In genomic region chr3:9933561-9934234, GRCh38 we compare ENCODE assay signal across 8 cellular contexts. TPM values are rescaled to one million over a fixed set of nuclear protein-coding genes. Genes with fewer than 3 reads are reported as not detected.
A peak's percentile ranks its signal among the peaks of the same experiment; 100 is the strongest.
DNase-seq lines count a peak whose midpoint lies in the region; ATAC-seq, FAIRE-seq and TF ChIP-seq lines count a peak whose summit lies in the region.

A gene with protein sequence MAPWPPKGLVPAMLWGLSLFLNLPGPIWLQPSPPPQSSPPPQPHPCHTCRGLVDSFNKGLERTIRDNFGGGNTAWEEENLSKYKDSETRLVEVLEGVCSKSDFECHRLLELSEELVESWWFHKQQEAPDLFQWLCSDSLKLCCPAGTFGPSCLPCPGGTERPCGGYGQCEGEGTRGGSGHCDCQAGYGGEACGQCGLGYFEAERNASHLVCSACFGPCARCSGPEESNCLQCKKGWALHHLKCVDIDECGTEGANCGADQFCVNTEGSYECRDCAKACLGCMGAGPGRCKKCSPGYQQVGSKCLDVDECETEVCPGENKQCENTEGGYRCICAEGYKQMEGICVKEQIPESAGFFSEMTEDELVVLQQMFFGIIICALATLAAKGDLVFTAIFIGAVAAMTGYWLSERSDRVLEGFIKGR (plus strand): TSS chr3:9933834. CDS start chr3:9934439, 605 bp downstream.

- TF ChIP-seq POLR2A in body of pancreas (IDR thresholded peaks at IDR 0.05), result peak; percentile 85 to 89 (median 88)
- TF ChIP-seq POLR2A in sigmoid colon (IDR thresholded peaks at IDR 0.05), result peak; percentile 74 to 86

- ATAC-seq in HG02981 (IDR thresholded peaks at IDR 0.05; ENCODE audit: unreplicated experiment) (peak; percentile 80), body of pancreas (peak; percentile 93)

- H3K9me3 ChIP-seq in body of pancreas (no peaks in the 10 kb centered on the region), iPS DF 6.9 (ENCODE audit: control insufficient read depth, insufficient read depth, low read length) (no peaks in the 10 kb centered on the region), sigmoid colon (no peaks in the 10 kb centered on the region)

- no peaks in the 10 kb centered on the region for H3K27me3 ChIP-seq in body of pancreas
- no peaks in the 10 kb centered on the region for H3K27me3 ChIP-seq in iPS DF 6.9 (ENCODE audit: control insufficient read depth, insufficient read depth, low read length)
- no peaks in the 10 kb centered on the region for H3K27me3 ChIP-seq in sigmoid colon

- H3K4me1 ChIP-seq in body of pancreas (peaks cover 35% of the 10 kb centered on the region), iPS DF 6.9 (ENCODE audit: control insufficient read depth, insufficient read depth, low read length) (0 out of 2 replicates have a peak, but pooled peaks cover 2% of the 10 kb centered on the region), sigmoid colon (peaks cover 0 to 40% (median 35%) of the 10 kb centered on the region in 4 donors)

- H3K4me3 ChIP-seq in body of pancreas, result peak within 1 kb of the TSS; percentile 43 to 50
- H3K4me3 ChIP-seq in iPS DF 6.9 (ENCODE audit: low read length), result peak within 1 kb of the TSS; percentile 80; the same call in 1 of the 2 replicates
- peak within 1 kb of the TSS; percentile 57 to 80 (median 62) for H3K4me3 ChIP-seq in sigmoid colon

- no peak for TF ChIP-seq EP300 in sigmoid colon (IDR thresholded peaks at IDR 0.05)

- H3K27ac ChIP-seq in body of pancreas (peak within 1 kb of the TSS; percentile 77 to 97 (median 90)), iPS DF 6.9 (ENCODE audit: low read length) (no peak within 1 kb of the TSS), sigmoid colon (peak within 1 kb of the TSS; percentile 94 to 99 (median 96))

- 0% methylated on average over 10 to 50 of the region's 50 CpGs for WGBS in body of pancreas, 2 donors
- no CpG with 5 or more reads among the region's 50 CpGs for WGBS in iPS DF 6.9 (ENCODE audit: insufficient coverage, insufficient read length)
- 0% methylated on average over 50 of the region's 50 CpGs for WGBS in sigmoid colon, 2 donors

- no peaks in the 10 kb centered on the region for H3K36me3 ChIP-seq in body of pancreas (replicated peaks in 1 of 2; ENCODE audit: insufficient read depth in 1 of 2, low read depth in 2 of 2)
- no peaks in the 10 kb centered on the region for H3K36me3 ChIP-seq in iPS DF 6.9 (ENCODE audit: control insufficient read depth, insufficient read depth, low read length)
- peaks cover 6 to 47% (median 28%) of the 10 kb centered on the region in 4 donors for H3K36me3 ChIP-seq in sigmoid colon

- intact Hi-C loops in body of pancreas (cut with DNase I) (no loop called here), sigmoid colon (cut with DNase I) (loop anchor here (1.0 to 5.0 kb wide), 6 partner anchors 13 to 209 kb away; partner anchors contain the start of genes BRK1, BRPF1, FANCD2 and IL17RC)

- FAIRE-seq in TTC549 (lab: Jason Lieb, UNC), result peak; percentile 7

- TF ChIP-seq CTCF in body of pancreas (IDR thresholded peaks at IDR 0.05) (no peak), sigmoid colon (IDR thresholded peaks at IDR 0.05) (no peak)

- peak; percentile 83 for DNase-seq in NCI-H1436 (lab: John Stamatoyannopoulos, UW)
- no peak for DNase-seq in NCI-H1436 treated with DMSO at 0.1 percent for 48 hours (lab: John Stamatoyannopoulos, UW)
- DNase-seq in NCI-H2107 (lab: John Stamatoyannopoulos, UW), result peak; percentile 62
- peak; percentile 97 to 98 (median 97) for DNase-seq in body of pancreas
- no peak for DNase-seq in iPS DF 6.9 (ENCODE audit: low read depth, low spot score)
- DNase-seq in sigmoid colon, result peak; percentile 98

RNA-seq across cellular contexts. Expression of the gene that starts here (rescaled TPM):
- total RNA-seq in body of pancreas, result 10 to 100 TPM; 19.8 to 23.6 TPM
- total RNA-seq in sigmoid colon, result 10 to 100 TPM; 31.4 to 67.8 (median 54.7) TPM
- 10 to 100 TPM in 1 of 3 donors, 1 to 10 TPM in 2; 4.8 to 33.7 (median 6.7) TPM for polyA plus RNA-seq in sigmoid colon

Comparison
In these comparisons a context has a peak if more than half of its experiments do, and no peak if none do; other contexts are left out.
1. DNase-seq: peak in NCI-H1436 (single experiment), NCI-H2107 (single experiment), body of pancreas (4 of 4) and sigmoid colon (single experiment); none in NCI-H1436 treated with DMSO at 0.1 percent for 48 hours (single experiment) and iPS DF 6.9 (single experiment).
2. Peak in every context shown above with its lines, with median percentiles within 50 percentile points of each other: H3K4me3 ChIP-seq.